In genomic region chr3:141460097-141460704, GRCh38 we compare ENCODE assay signal across 1 cellular context.
TF ChIP-seq lines count a peak whose summit lies in the region.

No MANE protein-coding gene starts in this region.

TF ChIP-seq in K562, 482 proteins besides CTCF, POLR2A, EP300 and RAD21 (continued from another document):
- TF ChIP-seq DEAF1 (CRISPR knock-in tag; IDR thresholded peaks at IDR 0.05) (peak; percentile 82), MYNN (IDR thresholded peaks at IDR 0.05) (0 out of 2 replicates have a peak, but pooled peaks have one; percentile 52), MYNN (CRISPR knock-in tag; IDR thresholded peaks at IDR 0.05) (no peak), RBM34 (IDR thresholded peaks at IDR 0.05; ENCODE audit: borderline replicate concordance, insufficient read depth, low read length) (no peak), PPARD (CRISPR knock-in tag; IDR thresholded peaks at IDR 0.05) (no peak), ZNF174 (CRISPR knock-in tag; IDR thresholded peaks at IDR 0.05) (no peak), RCOR1 (IDR thresholded peaks at IDR 0.05; ENCODE audit: borderline replicate concordance in 1 of 2, low read depth in 2 of 2, low read length in 2 of 2) (peak in 1 of 2 experiments; percentile 84; a peak in 1 of 4 replicates), ZNF24 (IDR thresholded peaks at IDR 0.05) (peak; percentile 16; the same call in 1 of the 2 replicates), MEF2A (IDR thresholded peaks at IDR 0.05; ENCODE audit: control insufficient read depth, low read depth, low read length) (no peak), BACH1 (tag; IDR thresholded peaks at IDR 0.05) (no peak), ZNF583 (CRISPR knock-in tag; IDR thresholded peaks at IDR 0.05) (no peak), HNRNPK (IDR thresholded peaks at IDR 0.05; ENCODE audit: low read depth, low read length, poor library complexity, severe bottlenecking) (no peak), NCOR1 (IDR thresholded peaks at IDR 0.05) (no peak), STAG1 (CRISPR knock-in tag; IDR thresholded peaks at IDR 0.05; ENCODE audit: borderline replicate concordance) (peak; percentile 88), KAT8 (IDR thresholded peaks at IDR 0.05; ENCODE audit: low read depth) (no peak), U2AF1 (optimal IDR thresholded peaks at IDR 0.05; ENCODE audit: low read depth, low read length) (no peak), CTBP1 (IDR thresholded peaks at IDR 0.05; ENCODE audit: borderline replicate concordance) (peak; percentile 85), ILF3 (IDR thresholded peaks at IDR 0.05; ENCODE audit: borderline replicate concordance) (no peak), ARID2 (IDR thresholded peaks at IDR 0.05) (peak; percentile 82), ESRRB (CRISPR knock-in tag; IDR thresholded peaks at IDR 0.05; ENCODE audit: borderline replicate concordance) (no peak), PBX2 (CRISPR knock-in tag; IDR thresholded peaks at IDR 0.05; ENCODE audit: low read depth) (no peak), PBX2 (tag; conservative IDR thresholded peaks at IDR 0.05; ENCODE audit: low read depth) (peak; percentile 41; the same call in 1 of the 2 replicates), ZBTB11 (CRISPR knock-in tag; IDR thresholded peaks at IDR 0.05) (no peak), TEAD2 (tag; IDR thresholded peaks at IDR 0.05) (peak; percentile 20; the same call in 1 of the 2 replicates), PRPF4 (IDR thresholded peaks at IDR 0.05; ENCODE audit: insufficient read depth, low read depth, low read length, poor library complexity, severe bottlenecking) (no peak), MAZ (CRISPR knock-in tag; conservative IDR thresholded peaks at IDR 0.05 in 1 of 2, IDR thresholded peaks at IDR 0.05 in 1 of 2) (peak in 1 of 2 experiments; percentile 28; a peak in 1 of 4 replicates)
- TF ChIP-seq, protein P1, sequence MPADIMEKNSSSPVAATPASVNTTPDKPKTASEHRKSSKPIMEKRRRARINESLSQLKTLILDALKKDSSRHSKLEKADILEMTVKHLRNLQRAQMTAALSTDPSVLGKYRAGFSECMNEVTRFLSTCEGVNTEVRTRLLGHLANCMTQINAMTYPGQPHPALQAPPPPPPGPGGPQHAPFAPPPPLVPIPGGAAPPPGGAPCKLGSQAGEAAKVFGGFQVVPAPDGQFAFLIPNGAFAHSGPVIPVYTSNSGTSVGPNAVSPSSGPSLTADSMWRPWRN (IDR thresholded peaks at IDR 0.05; ENCODE audit: low read depth), result no peak
- TF ChIP-seq, protein P2, sequence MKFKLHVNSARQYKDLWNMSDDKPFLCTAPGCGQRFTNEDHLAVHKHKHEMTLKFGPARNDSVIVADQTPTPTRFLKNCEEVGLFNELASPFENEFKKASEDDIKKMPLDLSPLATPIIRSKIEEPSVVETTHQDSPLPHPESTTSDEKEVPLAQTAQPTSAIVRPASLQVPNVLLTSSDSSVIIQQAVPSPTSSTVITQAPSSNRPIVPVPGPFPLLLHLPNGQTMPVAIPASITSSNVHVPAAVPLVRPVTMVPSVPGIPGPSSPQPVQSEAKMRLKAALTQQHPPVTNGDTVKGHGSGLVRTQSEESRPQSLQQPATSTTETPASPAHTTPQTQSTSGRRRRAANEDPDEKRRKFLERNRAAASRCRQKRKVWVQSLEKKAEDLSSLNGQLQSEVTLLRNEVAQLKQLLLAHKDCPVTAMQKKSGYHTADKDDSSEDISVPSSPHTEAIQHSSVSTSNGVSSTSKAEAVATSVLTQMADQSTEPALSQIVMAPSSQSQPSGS (CRISPR knock-in tag; IDR thresholded peaks at IDR 0.05), result no peak
